Comparison of ENCODE assay signal across 13 cellular contexts in genomic region chr17:7577327-7578199, GRCh38. TPM values are rescaled to one million over a fixed set of nuclear protein-coding genes. Genes with fewer than 3 reads are reported as not detected.
DNase-seq lines count a peak whose midpoint lies in the region; ATAC-seq, FAIRE-seq and TF ChIP-seq lines count a peak whose summit lies in the region.
"Had no signal": no experiment of that assay in that cellular context is flagged by ENCODE, and none has a peak within 500 bp of the region (broad histone marks: within the 10 kb centered on the region; RNA-seq: fewer than 3 reads in every experiment).

No MANE protein-coding gene starts in this region.

- ATAC-seq in activated T-cell treated with anti-CD3 and anti-CD28 coated beads, Interleukin-2, amount 50 U/mL, for 4 hours, result no peak
- ATAC-seq in activated T-helper 17 cell treated with anti-CD3 and anti-CD28 coated beads, Interleukin-2, amount 50 U/mL, for 72 hours (replicated peaks), result no peak
- ATAC-seq in HepG2, result no peak
- ATAC-seq in upper lobe of left lung (ENCODE audit: low FRiP score in 2 of 2), result no peak
- ATAC-seq: PC-3 had no signal

- no peak for TF ChIP-seq POLR2A in HepG2 (IDR thresholded peaks at IDR 0.05; ENCODE audit: insufficient read depth in 1 of 2, low read depth in 2 of 2, low read length in 2 of 2)
- no peak for TF ChIP-seq POLR2A in upper lobe of left lung (IDR thresholded peaks at IDR 0.05)

- peaks cover 79% of the 10 kb centered on the region for H3K4me1 Mint-ChIP-seq in activated T-cell treated with anti-CD3 and anti-CD28 coated beads, Interleukin-2, amount 50 U/mL, for 4 hours (ENCODE audit: low read depth)
- H3K4me1 Mint-ChIP-seq in activated T-helper 17 cell treated with anti-CD3 and anti-CD28 coated beads, Interleukin-2, amount 50 U/mL, for 72 hours, result peaks cover 47% of the 10 kb centered on the region

- no peak for DNase-seq in activated T-cell treated with anti-CD3 and anti-CD28 coated beads, Interleukin-2, amount 50 U/mL, for 4 hours
- DNase-seq in activated T-cell treated with anti-CD3 and anti-CD28 coated beads, Interleukin-2, amount 50 U/mL, for 1 hour, result no peak
- no peak for DNase-seq in HepG2 (ENCODE audit: low spot score)
- DNase-seq in upper lobe of left lung, result no peak
- DNase-seq in stimulated activated CD4-positive, alpha-beta T cell treated with anti-CD3 and anti-CD28 coated beads, Interleukin-2, amount 100 ng/mL, for 48 hours, result no peak
- DNase-seq in NCI-H1436 (lab: John Stamatoyannopoulos, UW), result no peak
- DNase-seq in tibial artery, result no peak
- DNase-seq: AML-193, left ventricle myocardium inferior, NCI-H1417 treated with DMSO at 0.1 percent for 48 hours, PC-3 had no signal

- POLR2A ChIA-PET in HepG2 (lab: Yijun Ruan, JAX), result interaction anchor here (2.2 to 3.6 kb wide), 3 partner anchors 17 to 110 kb away, joined by 10 to 37 read pairs (median 11); partner anchors contain the start of genes TP53 and WRAP53

- H3K4me3 ChIP-seq in HepG2 (replicated peaks in 1 of 3; ENCODE audit: insufficient read depth in 1 of 3, low read depth in 2 of 3, low read length in 3 of 3) (no peak overlapping the region), upper lobe of left lung (peak overlapping the region in 1 of 4 donors; percentile 83), tibial artery (no peak overlapping the region)
- H3K4me3 ChIP-seq: right atrium auricular region had no signal

- H3K27me3 ChIP-seq in HepG2 (ENCODE audit: control insufficient read depth in 1 of 2, insufficient read depth in 2 of 2, low read length in 2 of 2) (no peaks in the 10 kb centered on the region; a peak in 1 of 5 replicates), upper lobe of left lung (no peaks in the 10 kb centered on the region), tibial artery (no peaks in the 10 kb centered on the region)
- H3K27me3 ChIP-seq: right atrium auricular region had no signal

- peaks cover 59% of the 10 kb centered on the region for H4K20me1 ChIP-seq in HepG2 (ENCODE audit: insufficient read depth, low read length)

- H3K9me3 ChIP-seq in HepG2 (ENCODE audit: low read length) (no peaks in the 10 kb centered on the region), upper lobe of left lung (no peaks in the 10 kb centered on the region), tibial artery (no peaks in the 10 kb centered on the region)
- H3K9me3 ChIP-seq: left ventricle myocardium inferior, right atrium auricular region had no signal

- H3K4me1 ChIP-seq in HepG2 (ENCODE audit: insufficient read depth, low read length) (peaks cover 77% of the 10 kb centered on the region), upper lobe of left lung (peaks cover 59 to 86% (median 71%) of the 10 kb centered on the region in 4 donors), tibial artery (peaks cover 3 to 58% (median 54%) of the 10 kb centered on the region in 4 donors)

- no peaks in the 10 kb centered on the region for H3K27me3 Mint-ChIP-seq in activated T-cell treated with anti-CD3 and anti-CD28 coated beads, Interleukin-2, amount 50 U/mL, for 4 hours (ENCODE audit: low read depth)
- H3K27me3 Mint-ChIP-seq in activated T-helper 17 cell treated with anti-CD3 and anti-CD28 coated beads, Interleukin-2, amount 50 U/mL, for 72 hours, result no peaks in the 10 kb centered on the region

- TF ChIP-seq EP300 in HepG2 (IDR thresholded peaks at IDR 0.05; ENCODE audit: low read depth in 2 of 2, low read length in 2 of 2) (no peak), HepG2 (CRISPR knock-in tag; IDR thresholded peaks at IDR 0.05; ENCODE audit: borderline replicate concordance) (no peak), upper lobe of left lung (IDR thresholded peaks at IDR 0.05) (no peak)

- H3K79me2 ChIP-seq in HepG2 (ENCODE audit: insufficient read depth, low read length), result peaks cover 51% of the 10 kb centered on the region

- H3K27ac Mint-ChIP-seq in activated T-helper 17 cell treated with anti-CD3 and anti-CD28 coated beads, Interleukin-2, amount 50 U/mL, for 72 hours, result peak overlapping the region; percentile 62

- H3K4me2 ChIP-seq in HepG2 (ENCODE audit: low read depth, low read length), result no peak overlapping the region

- H3K36me3 ChIP-seq in HepG2 (replicated peaks in 1 of 2; ENCODE audit: control insufficient read depth in 1 of 2, insufficient read depth in 2 of 2, low read length in 2 of 2), result peaks cover 12 to 51% of the 10 kb centered on the region in 2 experiments
- peaks cover 44 to 55% (median 49%) of the 10 kb centered on the region in 4 donors for H3K36me3 ChIP-seq in upper lobe of left lung
- H3K36me3 ChIP-seq in tibial artery, result peaks cover 44 to 65% (median 55%) of the 10 kb centered on the region in 3 donors

- no peak for FAIRE-seq in HepG2 (lab: Jason Lieb, UNC)

- in situ Hi-C loops in HepG2 (cut with HindIII; ENCODE audit: extremely low pct_ligation_motif_present, low pct_unique_long_range_greater_than_20kb), result loop anchor here (10.0 kb wide), 1 partner anchor 267 kb away; no protein-coding TSS in a partner anchor

- H3K36me3 Mint-ChIP-seq in activated T-cell treated with anti-CD3 and anti-CD28 coated beads, Interleukin-2, amount 50 U/mL, for 4 hours (ENCODE audit: insufficient read depth), result peaks cover 62% of the 10 kb centered on the region
- H3K36me3 Mint-ChIP-seq in activated T-helper 17 cell treated with anti-CD3 and anti-CD28 coated beads, Interleukin-2, amount 50 U/mL, for 72 hours (ENCODE audit: low read depth), result peaks cover 92% of the 10 kb centered on the region

- H3K4me3 Mint-ChIP-seq in activated T-cell treated with anti-CD3 and anti-CD28 coated beads, Interleukin-2, amount 50 U/mL, for 4 hours, result peak overlapping the region; percentile 91
- peak overlapping the region; percentile 96 for H3K4me3 Mint-ChIP-seq in activated T-helper 17 cell treated with anti-CD3 and anti-CD28 coated beads, Interleukin-2, amount 50 U/mL, for 72 hours

- WGBS in HepG2 (ENCODE audit: low lambda C conversion rate), result 95% methylated on average over 8 of the region's 17 CpGs
- WGBS in upper lobe of left lung, 2 donors, result 86 to 87% methylated on average over 17 of the region's 17 CpGs

- no TSS peak for BruUV-seq in HepG2 (replicated peaks; lab: Mats Ljungman, UMichigan)

- intact Hi-C loops in HepG2 (cut with micrococcal nuclease; ENCODE audit: unreplicated experiment) (no loop called here), tibial artery (cut with DNase I; ENCODE audit: low total_unique reads) (no loop called here)

- TF ChIP-seq CTCF in HepG2 (CRISPR knock-in tag; IDR thresholded peaks at IDR 0.05) (no peak), upper lobe of left lung (IDR thresholded peaks at IDR 0.05) (no peak), tibial artery (IDR thresholded peaks at IDR 0.05) (no peak)

- no peak for TF ChIP-seq RAD21 in HepG2 (CRISPR knock-in tag; IDR thresholded peaks at IDR 0.05)

- no peak overlapping the region for H2AFZ ChIP-seq in HepG2 (ENCODE audit: low read length)

- no peak overlapping the region for H3K27ac ChIP-seq in HepG2 (ENCODE audit: extremely low read length, insufficient read depth, low read length)
- H3K27ac ChIP-seq in upper lobe of left lung, result peak overlapping the region in 3 of 4 donors; percentile 94 to 96 (median 95)
- H3K27ac ChIP-seq in tibial artery, result peak overlapping the region in 1 of 2 donors; percentile 85
- H3K27ac ChIP-seq: left ventricle myocardium inferior had no signal

- H3K9me3 Mint-ChIP-seq in activated T-cell treated with anti-CD3 and anti-CD28 coated beads, Interleukin-2, amount 50 U/mL, for 4 hours, result no peaks in the 10 kb centered on the region
- no peaks in the 10 kb centered on the region for H3K9me3 Mint-ChIP-seq in activated T-helper 17 cell treated with anti-CD3 and anti-CD28 coated beads, Interleukin-2, amount 50 U/mL, for 72 hours

- peak overlapping the region; percentile 3; the same call in 1 of the 2 replicates for H3K9ac ChIP-seq in HepG2 (ENCODE audit: insufficient read depth, low read depth, low read length)

- CTCF ChIA-PET in HepG2 (lab: Yijun Ruan, JAX; ENCODE audit: low intra/inter-chr PET ratio, low total read pairs), result no interaction called here

RNA-seq across cellular contexts. Expression of gene CD68, which starts 1.9 kb away (rescaled TPM):
- 1 to 10 TPM; 4.8 to 5.3 (median 4.9) TPM for total RNA-seq in activated T-cell treated with anti-CD3 and anti-CD28 coated beads, Interleukin-2, amount 50 U/mL, for 4 hours
- total RNA-seq in activated T-helper 17 cell treated with anti-CD3 and anti-CD28 coated beads, Interleukin-2, amount 50 U/mL, for 72 hours, result 10 to 100 TPM; 17.5 to 51.8 TPM
- total RNA-seq in HepG2 (2016; rRNA removed; fragmentation: Illumina TruSeq; extraction: Trizol), result 4.1 and 10.3 TPM in 2 replicates
- total RNA-seq in HepG2 (2016; cell fraction: cytosol; rRNA removed; fragmentation: Illumina TruSeq; extraction: Trizol; ENCODE audit: low read depth), result 6.3 and 6.7 TPM in 2 replicates
- 3.2 and 7.8 TPM in 2 replicates for total RNA-seq in HepG2 (2016; cell fraction: insoluble cytoplasmic fraction; rRNA removed; fragmentation: Illumina TruSeq; extraction: Trizol)
- 7.2 and 7.7 TPM in 2 replicates for total RNA-seq in HepG2 (2016; cell fraction: membrane; rRNA removed; fragmentation: Illumina TruSeq; extraction: Trizol)
- 3.2 and 9.0 TPM in 2 replicates for total RNA-seq in HepG2 (2016; cell fraction: nucleus; rRNA removed; fragmentation: Illumina TruSeq; extraction: Trizol)
- polyA plus RNA-seq in HepG2 (2011; rRNA removed), result 104 and 124 TPM in 2 replicates
- 69.4 and 81.9 TPM in 2 replicates for polyA plus RNA-seq in HepG2 (2011; cell fraction: cytosol; rRNA removed)
- 15.4 and 16.3 TPM in 2 replicates for polyA plus RNA-seq in HepG2 (2011; cell fraction: nucleus; rRNA removed)
- polyA plus RNA-seq in HepG2 (2012), result 26.8 and 35.7 TPM in 2 replicates
- 16.5 and 18.7 TPM in 2 replicates for polyA plus RNA-seq in HepG2 (2016; cell fraction: cytosol; fragmentation: Illumina TruSeq; extraction: Trizol; ENCODE audit: low read depth)
- polyA plus RNA-seq in HepG2 (2016; cell fraction: insoluble cytoplasmic fraction; fragmentation: Illumina TruSeq; extraction: Trizol; ENCODE audit: low read depth), result 17.2 and 20.1 TPM in 2 replicates
- polyA plus RNA-seq in HepG2 (2016; cell fraction: membrane; fragmentation: Illumina TruSeq; extraction: Trizol; ENCODE audit: low read depth), result 24.5 and 25.8 TPM in 2 replicates
- 16.1 and 21.1 TPM in 2 replicates for polyA plus RNA-seq in HepG2 (2016; cell fraction: nucleus; fragmentation: Illumina TruSeq; extraction: Trizol; ENCODE audit: insufficient read depth, low read depth)
- polyA minus RNA-seq in HepG2 (2011; rRNA and poly(A)+ RNA removed; ENCODE audit: low replicate concordance), result 12.6 and 26.1 TPM in 2 replicates
- 7.6 and 9.9 TPM in 2 replicates for polyA minus RNA-seq in HepG2 (2011; cell fraction: cytosol; rRNA and poly(A)+ RNA removed)
- polyA minus RNA-seq in HepG2 (2011; cell fraction: nucleus; rRNA and poly(A)+ RNA removed), result 4.6 and 6.2 TPM in 2 replicates
- 100 to 1,000 TPM in 5 of 6 donors, 10 to 100 TPM in 1; 76.5 to 500 (median 260) TPM for total RNA-seq in upper lobe of left lung

RNA-seq across cellular contexts. Expression of gene MPDU1, which starts 6.1 kb away (rescaled TPM):
- total RNA-seq in activated T-cell treated with anti-CD3 and anti-CD28 coated beads, Interleukin-2, amount 50 U/mL, for 4 hours, result 100 to 1,000 TPM; 110 to 134 (median 114) TPM
- total RNA-seq in activated T-helper 17 cell treated with anti-CD3 and anti-CD28 coated beads, Interleukin-2, amount 50 U/mL, for 72 hours, result 10 to 100 TPM; 58.3 to 96.4 TPM
- total RNA-seq in HepG2 (2016; rRNA removed; fragmentation: Illumina TruSeq; extraction: Trizol) (59.5 and 112 TPM in 2 replicates), upper lobe of left lung (100 to 1,000 TPM in 1 of 6 donors, 10 to 100 TPM in 5; 50.6 to 121 (median 56.2) TPM)
- total RNA-seq in HepG2 (2016; cell fraction: cytosol; rRNA removed; fragmentation: Illumina TruSeq; extraction: Trizol; ENCODE audit: low read depth), result 17.5 and 21.1 TPM in 2 replicates
- 62.6 and 101 TPM in 2 replicates for total RNA-seq in HepG2 (2016; cell fraction: insoluble cytoplasmic fraction; rRNA removed; fragmentation: Illumina TruSeq; extraction: Trizol)
- total RNA-seq in HepG2 (2016; cell fraction: membrane; rRNA removed; fragmentation: Illumina TruSeq; extraction: Trizol), result 24.3 and 28.7 TPM in 2 replicates
- 84.0 and 86.6 TPM in 2 replicates for total RNA-seq in HepG2 (2016; cell fraction: nucleus; rRNA removed; fragmentation: Illumina TruSeq; extraction: Trizol)
- polyA plus RNA-seq in HepG2 (2011; rRNA removed), result 127 and 167 TPM in 2 replicates
- polyA plus RNA-seq in HepG2 (2011; cell fraction: cytosol; rRNA removed), result 188 and 194 TPM in 2 replicates
- polyA plus RNA-seq in HepG2 (2011; cell fraction: nucleus; rRNA removed), result 91.5 and 103 TPM in 2 replicates
- 56.7 and 59.6 TPM in 2 replicates for polyA plus RNA-seq in HepG2 (2012)
- polyA plus RNA-seq in HepG2 (2016; cell fraction: cytosol; fragmentation: Illumina TruSeq; extraction: Trizol; ENCODE audit: low read depth), result 12.2 and 12.9 TPM in 2 replicates
- polyA plus RNA-seq in HepG2 (2016; cell fraction: insoluble cytoplasmic fraction; fragmentation: Illumina TruSeq; extraction: Trizol; ENCODE audit: low read depth), result 73.5 and 77.4 TPM in 2 replicates
- 22.9 and 23.5 TPM in 2 replicates for polyA plus RNA-seq in HepG2 (2016; cell fraction: membrane; fragmentation: Illumina TruSeq; extraction: Trizol; ENCODE audit: low read depth)
- polyA plus RNA-seq in HepG2 (2016; cell fraction: nucleus; fragmentation: Illumina TruSeq; extraction: Trizol; ENCODE audit: insufficient read depth, low read depth), result 172 and 177 TPM in 2 replicates
- 205 and 272 TPM in 2 replicates for polyA minus RNA-seq in HepG2 (2011; rRNA and poly(A)+ RNA removed; ENCODE audit: low replicate concordance)
- polyA minus RNA-seq in HepG2 (2011; cell fraction: cytosol; rRNA and poly(A)+ RNA removed), result 31.8 and 40.4 TPM in 2 replicates
- polyA minus RNA-seq in HepG2 (2011; cell fraction: nucleus; rRNA and poly(A)+ RNA removed), result 30.7 and 35.3 TPM in 2 replicates

RNA-seq across cellular contexts. Expression of gene SOX15, which starts 12.3 kb away (rescaled TPM):
- total RNA-seq in activated T-cell treated with anti-CD3 and anti-CD28 coated beads, Interleukin-2, amount 50 U/mL, for 4 hours, result under 1 TPM; 0.20 to 0.38 (median 0.24) TPM
- under 1 TPM in 1 of 2 donors, not detected in 1; 0.90 TPM for total RNA-seq in activated T-helper 17 cell treated with anti-CD3 and anti-CD28 coated beads, Interleukin-2, amount 50 U/mL, for 72 hours
- 0.18 TPM in 1 of 2 replicates, not detected in the other for total RNA-seq in HepG2 (2016; rRNA removed; fragmentation: Illumina TruSeq; extraction: Trizol)
- not detected in 2 replicates for total RNA-seq in HepG2 (2016; cell fraction: cytosol; rRNA removed; fragmentation: Illumina TruSeq; extraction: Trizol; ENCODE audit: low read depth)
- 0.22 TPM in 1 of 2 replicates, not detected in the other for total RNA-seq in HepG2 (2016; cell fraction: insoluble cytoplasmic fraction; rRNA removed; fragmentation: Illumina TruSeq; extraction: Trizol)
- not detected in 2 replicates for total RNA-seq in HepG2 (2016; cell fraction: membrane; rRNA removed; fragmentation: Illumina TruSeq; extraction: Trizol)
- 0.37 TPM in 1 of 2 replicates, not detected in the other for total RNA-seq in HepG2 (2016; cell fraction: nucleus; rRNA removed; fragmentation: Illumina TruSeq; extraction: Trizol)
- 0.07 and 0.17 TPM in 2 replicates for polyA plus RNA-seq in HepG2 (2011; rRNA removed)
- 0.04 TPM in 1 of 2 replicates, not detected in the other for polyA plus RNA-seq in HepG2 (2011; cell fraction: cytosol; rRNA removed)
- polyA plus RNA-seq in HepG2 (2011; cell fraction: nucleus; rRNA removed), result 0.54 and 0.63 TPM in 2 replicates
- 0.44 and 0.63 TPM in 2 replicates for polyA plus RNA-seq in HepG2 (2012)
- polyA plus RNA-seq in HepG2 (2016; cell fraction: cytosol; fragmentation: Illumina TruSeq; extraction: Trizol; ENCODE audit: low read depth), result 0.17 TPM in 1 of 2 replicates, not detected in the other
- not detected in 2 replicates for polyA plus RNA-seq in HepG2 (2016; cell fraction: insoluble cytoplasmic fraction; fragmentation: Illumina TruSeq; extraction: Trizol; ENCODE audit: low read depth)
- not detected in 2 replicates for polyA plus RNA-seq in HepG2 (2016; cell fraction: membrane; fragmentation: Illumina TruSeq; extraction: Trizol; ENCODE audit: low read depth)
- polyA plus RNA-seq in HepG2 (2016; cell fraction: nucleus; fragmentation: Illumina TruSeq; extraction: Trizol; ENCODE audit: insufficient read depth, low read depth), result 0.68 and 1.3 TPM in 2 replicates
- polyA minus RNA-seq in HepG2 (2011; rRNA and poly(A)+ RNA removed; ENCODE audit: low replicate concordance), result 0.44 TPM in 1 of 2 replicates, not detected in the other
- polyA minus RNA-seq in HepG2 (2011; cell fraction: cytosol; rRNA and poly(A)+ RNA removed), result not detected in 2 replicates
- polyA minus RNA-seq in HepG2 (2011; cell fraction: nucleus; rRNA and poly(A)+ RNA removed), result 0.62 TPM in 1 of 2 replicates, not detected in the other
- total RNA-seq in upper lobe of left lung, result 1 to 10 TPM in 1 of 6 donors, under 1 TPM in 2, not detected in 3; 0.63 to 1.5 (median 0.71) TPM

RNA-seq across cellular contexts. Expression of gene SENP3, which starts 15.8 kb away (rescaled TPM):
- 100 to 1,000 TPM; 138 to 153 (median 146) TPM for total RNA-seq in activated T-cell treated with anti-CD3 and anti-CD28 coated beads, Interleukin-2, amount 50 U/mL, for 4 hours
- total RNA-seq in activated T-helper 17 cell treated with anti-CD3 and anti-CD28 coated beads, Interleukin-2, amount 50 U/mL, for 72 hours, result 10 to 100 TPM; 28.9 to 59.3 TPM
- total RNA-seq in HepG2 (2016; rRNA removed; fragmentation: Illumina TruSeq; extraction: Trizol) (64.5 and 75.4 TPM in 2 replicates), upper lobe of left lung (100 to 1,000 TPM in 1 of 6 donors, 10 to 100 TPM in 5; 54.2 to 108 (median 57.5) TPM)
- 46.1 and 48.3 TPM in 2 replicates for total RNA-seq in HepG2 (2016; cell fraction: cytosol; rRNA removed; fragmentation: Illumina TruSeq; extraction: Trizol; ENCODE audit: low read depth)
- 67.8 and 80.2 TPM in 2 replicates for total RNA-seq in HepG2 (2016; cell fraction: insoluble cytoplasmic fraction; rRNA removed; fragmentation: Illumina TruSeq; extraction: Trizol)
- 96.7 and 98.4 TPM in 2 replicates for total RNA-seq in HepG2 (2016; cell fraction: membrane; rRNA removed; fragmentation: Illumina TruSeq; extraction: Trizol)
- 31.6 and 38.4 TPM in 2 replicates for total RNA-seq in HepG2 (2016; cell fraction: nucleus; rRNA removed; fragmentation: Illumina TruSeq; extraction: Trizol)
- 55.8 and 57.3 TPM in 2 replicates for polyA plus RNA-seq in HepG2 (2011; rRNA removed)
- polyA plus RNA-seq in HepG2 (2011; cell fraction: cytosol; rRNA removed), result 51.2 and 51.8 TPM in 2 replicates
- 36.5 and 39.7 TPM in 2 replicates for polyA plus RNA-seq in HepG2 (2011; cell fraction: nucleus; rRNA removed)
- 20.5 and 25.7 TPM in 2 replicates for polyA plus RNA-seq in HepG2 (2012)
- 29.8 and 32.5 TPM in 2 replicates for polyA plus RNA-seq in HepG2 (2016; cell fraction: cytosol; fragmentation: Illumina TruSeq; extraction: Trizol; ENCODE audit: low read depth)
- polyA plus RNA-seq in HepG2 (2016; cell fraction: insoluble cytoplasmic fraction; fragmentation: Illumina TruSeq; extraction: Trizol; ENCODE audit: low read depth), result 66.8 and 75.8 TPM in 2 replicates
- polyA plus RNA-seq in HepG2 (2016; cell fraction: membrane; fragmentation: Illumina TruSeq; extraction: Trizol; ENCODE audit: low read depth), result 81.7 and 87.7 TPM in 2 replicates
- 52.7 and 61.4 TPM in 2 replicates for polyA plus RNA-seq in HepG2 (2016; cell fraction: nucleus; fragmentation: Illumina TruSeq; extraction: Trizol; ENCODE audit: insufficient read depth, low read depth)
- polyA minus RNA-seq in HepG2 (2011; rRNA and poly(A)+ RNA removed; ENCODE audit: low replicate concordance), result 67.9 and 190 TPM in 2 replicates
- 26.8 and 29.3 TPM in 2 replicates for polyA minus RNA-seq in HepG2 (2011; cell fraction: cytosol; rRNA and poly(A)+ RNA removed)
- polyA minus RNA-seq in HepG2 (2011; cell fraction: nucleus; rRNA and poly(A)+ RNA removed), result 19.1 and 20.5 TPM in 2 replicates

RNA-seq across cellular contexts. Expression of gene TNFSF13, which starts 19.0 kb away (rescaled TPM):
- 1 to 10 TPM in 2 of 3 donors, under 1 TPM in 1; 0.98 to 1.4 (median 1.3) TPM for total RNA-seq in activated T-cell treated with anti-CD3 and anti-CD28 coated beads, Interleukin-2, amount 50 U/mL, for 4 hours
- total RNA-seq in activated T-helper 17 cell treated with anti-CD3 and anti-CD28 coated beads, Interleukin-2, amount 50 U/mL, for 72 hours, result 1 to 10 TPM; 1.5 to 1.9 TPM
- total RNA-seq in HepG2 (2016; rRNA removed; fragmentation: Illumina TruSeq; extraction: Trizol) (1.7 and 2.5 TPM in 2 replicates), upper lobe of left lung (100 to 1,000 TPM in 4 of 6 donors, 10 to 100 TPM in 2; 74.2 to 226 (median 129) TPM)
- 0.20 and 0.79 TPM in 2 replicates for total RNA-seq in HepG2 (2016; cell fraction: cytosol; rRNA removed; fragmentation: Illumina TruSeq; extraction: Trizol; ENCODE audit: low read depth)
- total RNA-seq in HepG2 (2016; cell fraction: insoluble cytoplasmic fraction; rRNA removed; fragmentation: Illumina TruSeq; extraction: Trizol), result 2.0 and 2.2 TPM in 2 replicates
- 1.1 and 2.2 TPM in 2 replicates for total RNA-seq in HepG2 (2016; cell fraction: membrane; rRNA removed; fragmentation: Illumina TruSeq; extraction: Trizol)
- total RNA-seq in HepG2 (2016; cell fraction: nucleus; rRNA removed; fragmentation: Illumina TruSeq; extraction: Trizol), result 2.9 and 3.2 TPM in 2 replicates
- 3.3 TPM in 2 replicates for polyA plus RNA-seq in HepG2 (2011; rRNA removed)
- polyA plus RNA-seq in HepG2 (2011; cell fraction: cytosol; rRNA removed), result 2.2 TPM in 2 replicates
- polyA plus RNA-seq in HepG2 (2011; cell fraction: nucleus; rRNA removed), result 9.6 and 11.2 TPM in 2 replicates
- polyA plus RNA-seq in HepG2 (2012), result 2.6 and 3.9 TPM in 2 replicates
- 0.76 and 2.2 TPM in 2 replicates for polyA plus RNA-seq in HepG2 (2016; cell fraction: cytosol; fragmentation: Illumina TruSeq; extraction: Trizol; ENCODE audit: low read depth)
- polyA plus RNA-seq in HepG2 (2016; cell fraction: insoluble cytoplasmic fraction; fragmentation: Illumina TruSeq; extraction: Trizol; ENCODE audit: low read depth), result 3.1 and 3.7 TPM in 2 replicates
- polyA plus RNA-seq in HepG2 (2016; cell fraction: membrane; fragmentation: Illumina TruSeq; extraction: Trizol; ENCODE audit: low read depth), result 2.2 and 2.3 TPM in 2 replicates
- 4.9 and 6.7 TPM in 2 replicates for polyA plus RNA-seq in HepG2 (2016; cell fraction: nucleus; fragmentation: Illumina TruSeq; extraction: Trizol; ENCODE audit: insufficient read depth, low read depth)
- polyA minus RNA-seq in HepG2 (2011; rRNA and poly(A)+ RNA removed; ENCODE audit: low replicate concordance), result 2.2 and 7.1 TPM in 2 replicates
- 0.26 and 1.3 TPM in 2 replicates for polyA minus RNA-seq in HepG2 (2011; cell fraction: cytosol; rRNA and poly(A)+ RNA removed)
- polyA minus RNA-seq in HepG2 (2011; cell fraction: nucleus; rRNA and poly(A)+ RNA removed), result 2.1 and 3.0 TPM in 2 replicates
